30 cellular contexts compared by ENCODE assay signal in the genomic region with DNA sequence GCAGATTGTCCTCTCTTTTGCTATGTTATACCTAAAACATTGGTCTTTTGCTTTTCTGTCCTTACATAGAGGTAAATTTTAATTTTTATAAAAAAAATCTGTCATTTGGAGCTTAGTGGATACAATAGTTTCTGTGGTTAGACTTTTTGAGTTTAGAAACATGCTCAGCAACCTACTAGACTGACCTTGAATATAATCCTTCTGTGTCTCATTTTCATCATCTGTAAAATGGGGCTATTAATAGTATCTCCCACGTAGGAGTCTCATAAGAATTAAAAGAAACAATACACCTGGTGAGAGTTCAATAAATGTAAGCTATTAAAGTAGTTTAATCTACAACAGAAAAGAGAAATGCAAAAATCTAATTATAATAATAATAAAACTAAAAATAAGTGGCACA. TPM values are rescaled to one million over a fixed set of nuclear protein-coding genes. Genes with fewer than 3 reads are reported as not detected.
DNase-seq lines count a peak whose midpoint lies in the region; ATAC-seq, FAIRE-seq and TF ChIP-seq lines count a peak whose summit lies in the region.
"Had no signal": no experiment of that assay in that cellular context is flagged by ENCODE, and none has a peak within 500 bp of the region (broad histone marks: within the 10 kb centered on the region; RNA-seq: fewer than 3 reads in every experiment).

No MANE protein-coding gene starts in this region.

- 13% methylated on average over 1 of the region's 1 CpG for WGBS in K562 (ENCODE audit: insufficient coverage, low coverage, missing lambda C conversion rate)

- H3K9me3 ChIP-seq in MM.1S (replicated peaks; ENCODE audit: insufficient read depth, low read length) (no peaks in the 10 kb centered on the region), K562 (replicated peaks; ENCODE audit: control insufficient read depth, insufficient read depth, low read depth, low read length) (no peaks in the 10 kb centered on the region)
- H3K9me3 ChIP-seq: BE2C, BLaER1 had no signal

- no peaks in the 10 kb centered on the region for H3K36me3 ChIP-seq in KMS-11 (ENCODE audit: insufficient read depth)
- no peaks in the 10 kb centered on the region for H3K36me3 ChIP-seq in MM.1S (replicated peaks; ENCODE audit: insufficient read depth, low read length)
- H3K36me3 ChIP-seq in K562 (ENCODE audit: control insufficient read depth, insufficient read depth, low read length): no peaks in the 10 kb centered on the region
- H3K36me3 ChIP-seq: BE2C, BLaER1 had no signal

- H4K20me1 ChIP-seq in KMS-11 (ENCODE audit: insufficient read depth) (no peaks in the 10 kb centered on the region), MM.1S (ENCODE audit: insufficient read depth, low read length) (no peaks in the 10 kb centered on the region), K562 (replicated peaks; ENCODE audit: control insufficient read depth, insufficient read depth, low read length) (no peaks in the 10 kb centered on the region)
- H4K20me1 ChIP-seq: BLaER1 had no signal

- FAIRE-seq in K562 (lab: Jason Lieb, UNC): no peak
- FAIRE-seq: GM12878, GM12892, GM18507, GM19239 had no signal

- no peak for TF ChIP-seq EP300 in K562 (IDR thresholded peaks at IDR 0.05; ENCODE audit: low read length)

- H3K79me2 ChIP-seq in KMS-11 (ENCODE audit: insufficient read depth, low read depth) (no peaks in the 10 kb centered on the region), MM.1S (ENCODE audit: low read length) (no peaks in the 10 kb centered on the region), K562 (ENCODE audit: control insufficient read depth, insufficient read depth, low read length) (no peaks in the 10 kb centered on the region)

- intact Hi-C loops in K562 (cut with micrococcal nuclease): no loop called here

- H3K4me2 ChIP-seq in KMS-11: peak overlapping the region; percentile 37
- H3K4me2 ChIP-seq in MM.1S (ENCODE audit: low read depth, low read length): peak overlapping the region; percentile 37
- no peak overlapping the region for H3K4me2 ChIP-seq in K562 (ENCODE audit: insufficient read depth, low read length)
- H3K4me2 ChIP-seq: BLaER1 had no signal

- TF ChIP-seq CTCF in KMS-11 (conservative IDR thresholded peaks at IDR 0.05; ENCODE audit: low read depth, low read length): no peak
- TF ChIP-seq CTCF in MM.1S (IDR thresholded peaks at IDR 0.05; ENCODE audit: low read length): no peak
- no peak for TF ChIP-seq CTCF in K562 (IDR thresholded peaks at IDR 0.05 in 2 of 3, conservative IDR thresholded peaks at IDR 0.05 in 1 of 3; ENCODE audit: insufficient read depth in 2 of 3, low read depth in 1 of 3, low read length in 3 of 3)

- H3K9ac ChIP-seq in KMS-11: no peak overlapping the region
- H3K9ac ChIP-seq in MM.1S (ENCODE audit: low read length): peak overlapping the region; percentile 12; the same call in 1 of the 2 replicates
- no peak overlapping the region for H3K9ac ChIP-seq in K562 (ENCODE audit: insufficient read depth in 1 of 2, low read depth in 2 of 2, low read length in 2 of 2)
- H3K9ac ChIP-seq: BLaER1 had no signal

- no TSS peak for BruUV-seq in K562 (replicated peaks; lab: Mats Ljungman, UMichigan)

- H3K4me3 ChIP-seq in KMS-11 (IDR thresholded peaks at IDR 0.05; ENCODE audit: insufficient read depth, low read depth, low read length) (no peak overlapping the region), MM.1S (ENCODE audit: low read length) (no peak overlapping the region), K562 (no peak overlapping the region)
- H3K4me3 ChIP-seq: BLaER1, GM12878 had no signal

- H3K27ac ChIP-seq in KMS-11 (peak overlapping the region; percentile 0; the same call in 1 of the 2 replicates), MM.1S (ENCODE audit: low read length) (peak overlapping the region; percentile 62; the same call in 1 of the 2 replicates), K562 (ENCODE audit: extremely low read depth, low read depth, low read length) (no peak overlapping the region)
- H3K27ac ChIP-seq: BLaER1 had no signal

- TF ChIP-seq POLR2A in K562 (conservative IDR thresholded peaks at IDR 0.05): no peak

- no peak for TF ChIP-seq RAD21 in K562 (CRISPR knock-in tag; conservative IDR thresholded peaks at IDR 0.05 in 1 of 2, IDR thresholded peaks at IDR 0.05 in 1 of 2)

- no peaks in the 10 kb centered on the region for H3K9me1 ChIP-seq in K562 (ENCODE audit: control insufficient read depth, insufficient read depth, low read length)

- no peak for ATAC-seq in K562
- ATAC-seq: GM12878 had no signal

- H3K9me2 ChIP-seq in MM.1S (replicated peaks; ENCODE audit: insufficient read depth, low read length): no peaks in the 10 kb centered on the region

- in situ Hi-C loops in K562 (cut with MboI): no loop called here

- no peak overlapping the region for H2AFZ ChIP-seq in KMS-11 (ENCODE audit: low read depth)
- no peak overlapping the region for H2AFZ ChIP-seq in MM.1S (ENCODE audit: low read length)
- H2AFZ ChIP-seq in K562 (ENCODE audit: low read depth, low read length): 0 out of 2 replicates have a peak overlapping the region, but pooled peaks have one; percentile 36

- CTCF ChIA-PET in K562 (lab: Yijun Ruan, JAX; ENCODE audit: low intra/inter-chr PET ratio): no interaction called here

- H3K27me3 ChIP-seq in KMS-11 (ENCODE audit: insufficient read depth, low read depth) (no peaks in the 10 kb centered on the region), MM.1S (replicated peaks; ENCODE audit: insufficient read depth, low read length) (no peaks in the 10 kb centered on the region), K562 (ENCODE audit: control insufficient read depth in 2 of 2, insufficient read depth in 2 of 2, low read length in 2 of 2) (no peaks in the 10 kb centered on the region)
- H3K27me3 ChIP-seq: BE2C, BLaER1 had no signal

- DNase-seq in MM.1S (peak; percentile 74), K562 (ENCODE audit: extremely low read depth in 1 of 4, low spot score in 3 of 4) (no peak), HK-2 (ENCODE audit: unreplicated experiment) (no peak), islet precursor cell (no peak), NCI-H2107 treated with DMSO at 0.1 percent for 48 hours (lab: John Stamatoyannopoulos, UW; ENCODE audit: unreplicated experiment) (no peak)
- DNase-seq: 8988T; ACHN; BE2C; C1 segment of cervical spinal cord; CD4-positive, alpha-beta memory T cell; CD4-positive, CD25-positive, alpha-beta regulatory T cell; CD8-positive, alpha-beta memory T cell; COR-L47; DMS 273 treated with DMSO at 0.1 percent for 48 hours; DMS153; DMS53; DMS79; DND-41; EL; GDM1 had no signal

- peaks cover 20% of the 10 kb centered on the region for H3F3A ChIP-seq in MM.1S (ENCODE audit: insufficient read depth, low read length)

- POLR2A ChIA-PET in K562 (lab: Yijun Ruan, JAX): no interaction called here

- H3K4me1 ChIP-seq in KMS-11 (ENCODE audit: low read depth, poor library complexity, severe bottlenecking) (peaks cover 55% of the 10 kb centered on the region), MM.1S (ENCODE audit: low read length) (peaks cover 37% of the 10 kb centered on the region), K562 (replicated peaks in 1 of 2; ENCODE audit: control insufficient read depth in 2 of 2, insufficient read depth in 2 of 2, low read length in 2 of 2) (peaks cover 0 to 9% of the 10 kb centered on the region in 2 experiments; a peak in 1 of 5 replicates)
- H3K4me1 ChIP-seq: BE2C, BLaER1 had no signal

RNA-seq across cellular contexts. Expression of a gene that starts 51.0 kb away (rescaled TPM):
- not detected in 2 replicates for total RNA-seq in K562 (2011; cell fraction: chromatin; rRNA removed; ENCODE audit: low replicate concordance)
- not detected in 2 replicates for total RNA-seq in K562 (2011; cell fraction: nucleolus; rRNA removed)
- total RNA-seq in K562 (2011; cell fraction: nucleoplasm; rRNA removed): not detected in 2 replicates
- not detected in 2 replicates for total RNA-seq in K562 (2014; rRNA removed)
- not detected in 2 replicates for total RNA-seq in K562 (2014; rRNA removed; fragmentation: Illumina TruSeq; extraction: Trizol)
- not detected in 2 replicates for total RNA-seq in K562 (2015; rRNA removed; fragmentation: Illumina TruSeq; extraction: Trizol)
- total RNA-seq in K562 (2021): not detected in 2 replicates
- polyA plus RNA-seq in K562 (2011; rRNA removed): not detected in 2 replicates
- polyA plus RNA-seq in K562 (2011; cell fraction: cytosol; rRNA removed): not detected in 2 replicates
- not detected in 2 replicates for polyA plus RNA-seq in K562 (2011; cell fraction: nucleus; rRNA removed)
- polyA plus RNA-seq in K562 (2012): not detected in 2 replicates
- not detected in 2 replicates for polyA plus RNA-seq in K562 (2014; fragmentation: Illumina TruSeq; extraction: Trizol)
- polyA plus RNA-seq in K562 (2014; fragmentation: Nextera tagmentation; extraction: Ambion mirVana): not detected
- polyA plus RNA-seq in K562 (2014; rRNA removed): not detected in 2 replicates
- not detected in 2 replicates for polyA minus RNA-seq in K562 (2011; rRNA and poly(A)+ RNA removed)
- not detected in 2 replicates for polyA minus RNA-seq in K562 (2011; cell fraction: cytosol; rRNA and poly(A)+ RNA removed)
- polyA minus RNA-seq in K562 (2011; cell fraction: nucleus; rRNA and poly(A)+ RNA removed): not detected in 2 replicates
- total RNA-seq: CD4-positive, alpha-beta memory T cell; CD4-positive, CD25-positive, alpha-beta regulatory T cell; CD8-positive, alpha-beta memory T cell; Daoy; G401; GM12878 had no signal
- polyA plus RNA-seq: AG04450; CD14-positive monocyte; CD4-positive, alpha-beta memory T cell; CD4-positive, CD25-positive, alpha-beta regulatory T cell; CD8-positive, alpha-beta memory T cell; GM12878 had no signal
